In the genomic region with DNA sequence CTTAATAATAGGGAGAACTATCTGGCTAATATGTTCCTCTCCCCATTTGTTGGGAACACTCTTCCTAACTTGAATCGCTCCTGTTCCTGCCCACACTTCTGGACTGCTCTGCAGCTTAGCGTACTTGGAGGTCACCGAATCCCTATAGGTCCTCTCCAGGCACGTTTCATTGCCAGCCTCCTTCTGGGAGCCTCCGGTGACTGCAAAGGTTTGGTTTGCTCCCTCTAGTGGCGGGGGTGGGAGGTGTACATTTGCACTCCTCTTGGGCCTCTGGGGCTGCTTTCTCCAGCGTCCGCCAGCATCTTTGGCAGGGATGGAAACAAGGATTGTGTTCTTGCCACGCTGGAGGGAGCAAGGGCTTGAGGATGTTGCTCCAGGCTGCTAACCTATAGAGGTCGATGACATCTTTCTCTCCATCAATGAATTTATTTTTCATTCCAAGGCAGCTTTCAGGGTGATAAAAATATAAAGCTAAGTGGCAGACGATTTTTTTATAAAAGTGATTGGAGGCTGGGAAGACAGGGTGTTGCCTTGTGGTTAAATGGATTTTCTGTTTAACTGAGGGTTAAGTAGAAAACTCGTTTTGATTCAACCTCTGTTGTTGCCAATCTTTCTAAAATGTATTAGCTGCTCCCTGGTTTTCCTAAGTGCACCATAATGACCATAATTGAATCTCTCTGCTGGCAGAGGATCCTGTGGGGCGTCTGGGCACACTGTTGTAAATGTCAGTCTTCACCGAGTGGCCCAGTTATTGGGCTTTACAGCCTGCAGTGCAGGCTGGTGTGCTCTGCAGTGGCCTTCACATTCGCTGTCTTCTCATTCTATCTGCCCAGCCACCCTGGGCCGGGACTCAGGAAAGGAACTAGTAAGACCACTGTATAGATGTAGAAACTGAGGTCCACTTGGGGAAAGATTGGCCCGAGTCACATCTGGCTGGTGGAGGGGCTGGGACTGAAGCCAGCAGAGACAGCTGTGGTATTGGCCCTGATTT, we compare ENCODE assay signal across 8 cellular contexts. TPM values are rescaled to one million over a fixed set of nuclear protein-coding genes. Genes with fewer than 3 reads are reported as not detected.
DNase-seq lines count a peak whose midpoint lies in the region; ATAC-seq, FAIRE-seq and TF ChIP-seq lines count a peak whose summit lies in the region.

No MANE protein-coding gene starts in this region.

- TF ChIP-seq POLR2A in GM12892 (IDR thresholded peaks at IDR 0.05; ENCODE audit: low read depth, low read length) = no peak

- H3K27me3 ChIP-seq in AG04450 (ENCODE audit: control insufficient read depth, insufficient read depth, low read length) = peaks cover 13% of the 10 kb centered on the region
- H3K27me3 ChIP-seq in tibial artery = no peaks in the 10 kb centered on the region

- POLR2A ChIA-PET in AG04450 (lab: Yijun Ruan, JAX) = no interaction called here
- POLR2A ChIA-PET in activated CD8-positive, alpha-beta T cell treated with anti-CD3 and anti-CD28 coated beads for 36 hours (lab: Charles Lee) = no interaction called here

- CTCF ChIA-PET in AG04450 (lab: Charles Lee) = interaction anchor here (0.6 to 4.0 kb wide), 25 partner anchors 8 to 125 kb away, joined by 3 to 22 read pairs (median 4); no protein-coding TSS in a partner anchor
- CTCF ChIA-PET in activated CD8-positive, alpha-beta T cell treated with anti-CD3 and anti-CD28 coated beads for 36 hours (lab: Charles Lee) = interaction anchor here (0.7 to 4.8 kb wide), 60 partner anchors 8 to 266 kb away, joined by 3 to 28 read pairs (median 4); no protein-coding TSS in a partner anchor

- no peak overlapping the region for H3K27ac Mint-ChIP-seq in activated CD8-positive, alpha-beta T cell treated with anti-CD3 and anti-CD28 coated beads for 36 hours
- no peak overlapping the region for H3K27ac Mint-ChIP-seq in neural crest cell (ENCODE audit: unreplicated experiment)

- peak; percentile 66 for TF ChIP-seq CTCF in AG04450 (IDR thresholded peaks at IDR 0.05; ENCODE audit: low read depth, low read length)
- TF ChIP-seq CTCF in activated CD8-positive, alpha-beta T cell treated with anti-CD3 and anti-CD28 coated beads for 36 hours (IDR thresholded peaks at IDR 0.05) = peak; percentile 81
- TF ChIP-seq CTCF in epithelial cell of proximal tubule (conservative IDR thresholded peaks at IDR 0.05; ENCODE audit: low read depth, low read length) = peak; percentile 89
- TF ChIP-seq CTCF in neural crest cell (conservative IDR thresholded peaks at IDR 0.05) = peak; percentile 76
- peak; percentile 36 to 48 for TF ChIP-seq CTCF in tibial artery (IDR thresholded peaks at IDR 0.05)

- H3K36me3 ChIP-seq in tibial artery = no peaks in the 10 kb centered on the region

- ATAC-seq in activated CD8-positive, alpha-beta T cell treated with anti-CD3 and anti-CD28 coated beads for 36 hours = peak; percentile 77
- ATAC-seq in HG03159 (IDR thresholded peaks at IDR 0.05; ENCODE audit: unreplicated experiment) = no peak

- no peaks in the 10 kb centered on the region for H3K4me1 Mint-ChIP-seq in activated CD8-positive, alpha-beta T cell treated with anti-CD3 and anti-CD28 coated beads for 36 hours (ENCODE audit: low read depth)
- H3K4me1 Mint-ChIP-seq in neural crest cell = peaks cover 53% of the 10 kb centered on the region

- H3K9me3 Mint-ChIP-seq in activated CD8-positive, alpha-beta T cell treated with anti-CD3 and anti-CD28 coated beads for 36 hours = no peaks in the 10 kb centered on the region
- H3K9me3 Mint-ChIP-seq in neural crest cell = no peaks in the 10 kb centered on the region

- H3K4me3 Mint-ChIP-seq in activated CD8-positive, alpha-beta T cell treated with anti-CD3 and anti-CD28 coated beads for 36 hours = no peak overlapping the region
- no peak overlapping the region for H3K4me3 Mint-ChIP-seq in neural crest cell

- H3K4me3 ChIP-seq in AG04450 (ENCODE audit: low read depth, low read length) = no peak overlapping the region
- no peak overlapping the region for H3K4me3 ChIP-seq in epithelial cell of proximal tubule (ENCODE audit: low read depth, low read length)
- no peak overlapping the region for H3K4me3 ChIP-seq in tibial artery

- H3K27me3 Mint-ChIP-seq in activated CD8-positive, alpha-beta T cell treated with anti-CD3 and anti-CD28 coated beads for 36 hours = peaks cover 4% of the 10 kb centered on the region
- H3K27me3 Mint-ChIP-seq in neural crest cell (ENCODE audit: low read depth) = no peaks in the 10 kb centered on the region

- intact Hi-C loops in activated CD8-positive, alpha-beta T cell treated with anti-CD3 and anti-CD28 coated beads for 36 hours (cut with micrococcal nuclease) = loop anchor here (5.0 to 10.0 kb wide), 3 partner anchors 117 to 218 kb away; no protein-coding TSS in a partner anchor
- intact Hi-C loops in tibial artery (cut with DNase I; ENCODE audit: low total_unique reads) = no loop called here

- H3K27ac ChIP-seq in AG04450 (ENCODE audit: low read depth, low read length) (no peak overlapping the region), tibial artery (no peak overlapping the region)

- H3K4me1 ChIP-seq in tibial artery = peaks cover 0 to 14% (median 11%) of the 10 kb centered on the region in 4 donors

- no peaks in the 10 kb centered on the region for H3K36me3 Mint-ChIP-seq in activated CD8-positive, alpha-beta T cell treated with anti-CD3 and anti-CD28 coated beads for 36 hours (ENCODE audit: low read depth)
- peaks cover 7% of the 10 kb centered on the region for H3K36me3 Mint-ChIP-seq in neural crest cell (ENCODE audit: low read depth)

- H3K9me3 ChIP-seq in AG04450 (ENCODE audit: control insufficient read depth, insufficient read depth, low read length) (peaks cover 3% of the 10 kb centered on the region; the same call in 1 of the 2 replicates), tibial artery (no peaks in the 10 kb centered on the region)

- DNase-seq in AG04450 (ENCODE audit: low read depth, low spot score) = no peak
- peak; percentile 50 for DNase-seq in GM12892 (ENCODE audit: insufficient read length)
- peak; percentile 80 to 92 for DNase-seq in NCI-H446 (lab: John Stamatoyannopoulos, UW)
- DNase-seq in activated CD8-positive, alpha-beta T cell treated with anti-CD3 and anti-CD28 coated beads for 36 hours = peak; percentile 74
- DNase-seq in epithelial cell of proximal tubule (ENCODE audit: low read depth) = no peak
- DNase-seq in neural crest cell (ENCODE audit: low read depth, low spot score) = peak; percentile 45
- DNase-seq in tibial artery = peak in 1 of 2 donors; percentile 63

- FAIRE-seq in GM12892 (lab: Jason Lieb, UNC) = no peak

RNA-seq across cellular contexts. Expression of a gene that starts 48.9 kb away (rescaled TPM):
- 0.98 and 1.2 TPM in 2 replicates for polyA plus RNA-seq in AG04450 (2011; rRNA removed)
- polyA minus RNA-seq in AG04450 (2011; rRNA and poly(A)+ RNA removed) = 0.87 TPM in 2 replicates
- polyA plus RNA-seq in GM12892 (2012; ENCODE audit: missing spikeins) = 1.5 TPM
- under 1 TPM; 0.85 to 0.92 TPM for total RNA-seq in activated CD8-positive, alpha-beta T cell treated with anti-CD3 and anti-CD28 coated beads for 36 hours
- total RNA-seq in epithelial cell of proximal tubule (1.6 TPM in 1 of 2 replicates, not detected in the other), neural crest cell (116 and 125 TPM in 2 replicates)

Comparison
In these comparisons a context has a peak if more than half of its experiments do, and no peak if none do; other contexts are left out.
1. DNase-seq: peak in GM12892 (single experiment), NCI-H446 (2 of 2), activated CD8-positive, alpha-beta T cell treated with anti-CD3 and anti-CD28 coated beads for 36 hours (single experiment) and neural crest cell (single experiment); none in AG04450 (single experiment) and epithelial cell of proximal tubule (single experiment).
2. RNA of a gene that starts 48.9 kb away (total RNA-seq): 116 to 125 TPM in neural crest cell; 1.6 TPM in epithelial cell of proximal tubule and 0.85 to 0.92 TPM in activated CD8-positive, alpha-beta T cell treated with anti-CD3 and anti-CD28 coated beads for 36 hours; every median in the first group is over 10 times any median in the second.
3. Peak in every context shown above with its lines, with median percentiles within 50 percentile points of each other: CTCF ChIP-seq.